In genomic region chr19:6464070-6464873, GRCh38 we compare ENCODE assay signal across 1 cellular context.
TF ChIP-seq lines count a peak whose summit lies in the region.

Gene CRB3, plus strand, starts transcription at chr19:6464271. Its CDS starts 431 bp downstream, at chr19:6464702.

TF ChIP-seq in HepG2, 621 proteins besides CTCF, POLR2A, EP300 and RAD21 (continued from another document and continues in another):
- peak; percentile 38; the same call in 1 of the 2 replicates for TF ChIP-seq NFKB2 (CRISPR knock-in tag; IDR thresholded peaks at IDR 0.05; ENCODE audit: borderline replicate concordance)
- peak; percentile 55 for TF ChIP-seq KAT8 (CRISPR knock-in tag; IDR thresholded peaks at IDR 0.05)
- TF ChIP-seq SPEN (CRISPR knock-in tag; IDR thresholded peaks at IDR 0.05; ENCODE audit: low read depth), result peak; percentile 53; the same call in 1 of the 2 replicates
- TF ChIP-seq BCL6 (CRISPR knock-in tag; IDR thresholded peaks at IDR 0.05), result peak; percentile 9; the same call in 1 of the 2 replicates
- no peak for TF ChIP-seq ZNF792 (CRISPR knock-in tag; IDR thresholded peaks at IDR 0.05)
- TF ChIP-seq FOXJ3 (CRISPR knock-in tag; IDR thresholded peaks at IDR 0.05; ENCODE audit: borderline replicate concordance), result no peak
- TF ChIP-seq ARNT2 (CRISPR knock-in tag; IDR thresholded peaks at IDR 0.05; ENCODE audit: low read depth), result peak; percentile 42
- peak; percentile 49 for TF ChIP-seq ZMYM4 (CRISPR knock-in tag; IDR thresholded peaks at IDR 0.05)
- peak; percentile 33; the same call in 1 of the 2 replicates for TF ChIP-seq MXD1 (CRISPR knock-in tag; IDR thresholded peaks at IDR 0.05)
- no peak for TF ChIP-seq ZXDC (CRISPR knock-in tag; IDR thresholded peaks at IDR 0.05)
- peak; percentile 60 for TF ChIP-seq CBX1 (IDR thresholded peaks at IDR 0.05; ENCODE audit: low read depth)
- no peak for TF ChIP-seq RCOR2 (CRISPR knock-in tag; IDR thresholded peaks at IDR 0.05)
- peak; percentile 19; the same call in 1 of the 2 replicates for TF ChIP-seq LBX2 (CRISPR knock-in tag; IDR thresholded peaks at IDR 0.05; ENCODE audit: borderline replicate concordance)
- no peak for TF ChIP-seq ARNTL (CRISPR knock-in tag; IDR thresholded peaks at IDR 0.05)
- TF ChIP-seq ZNF574 (CRISPR knock-in tag; IDR thresholded peaks at IDR 0.05), result peak; percentile 12; the same call in 1 of the 2 replicates
- peak; percentile 26; the same call in 1 of the 2 replicates for TF ChIP-seq ARID5B (CRISPR knock-in tag; IDR thresholded peaks at IDR 0.05)
- no peak for TF ChIP-seq NFYB (CRISPR knock-in tag; IDR thresholded peaks at IDR 0.05)
- TF ChIP-seq ZNF343 (CRISPR knock-in tag; IDR thresholded peaks at IDR 0.05), result peak; percentile 49; the same call in 1 of the 2 replicates
- TF ChIP-seq KMT2A (CRISPR knock-in tag; IDR thresholded peaks at IDR 0.05), result no peak
- peak; percentile 32; the same call in 1 of the 2 replicates for TF ChIP-seq MYC (CRISPR knock-in tag; IDR thresholded peaks at IDR 0.05; ENCODE audit: borderline replicate concordance)
- no peak for TF ChIP-seq TEAD2 (CRISPR knock-in tag; IDR thresholded peaks at IDR 0.05)
- 0 out of 2 replicates have a peak, but pooled peaks have one; percentile 8 for TF ChIP-seq ZNF503 (CRISPR knock-in tag; IDR thresholded peaks at IDR 0.05)
- peak; percentile 60; the same call in 1 of the 2 replicates for TF ChIP-seq TFE3 (CRISPR knock-in tag; IDR thresholded peaks at IDR 0.05)
- TF ChIP-seq XRCC5 (optimal IDR thresholded peaks at IDR 0.05; ENCODE audit: low read length), result peak; percentile 15
- no peak for TF ChIP-seq ZNF768 (CRISPR knock-in tag; IDR thresholded peaks at IDR 0.05)
- no peak for TF ChIP-seq DBP (CRISPR knock-in tag; IDR thresholded peaks at IDR 0.05; ENCODE audit: not compliant biosample characterization)
- TF ChIP-seq SP5 (CRISPR knock-in tag; IDR thresholded peaks at IDR 0.05; ENCODE audit: borderline replicate concordance, low read depth), result peak; percentile 62
- no peak for TF ChIP-seq ZNF460 (CRISPR knock-in tag; IDR thresholded peaks at IDR 0.05; ENCODE audit: borderline replicate concordance)
- peak; percentile 37; the same call in 1 of the 2 replicates for TF ChIP-seq ZNF33B (CRISPR knock-in tag; IDR thresholded peaks at IDR 0.05)
- no peak for TF ChIP-seq CCAR2 (optimal IDR thresholded peaks at IDR 0.05; ENCODE audit: low read depth, low read length)
- peak; percentile 96 for TF ChIP-seq ZNF142 (CRISPR knock-in tag; IDR thresholded peaks at IDR 0.05)
- peak; percentile 97 for TF ChIP-seq HNF1B (CRISPR knock-in tag; IDR thresholded peaks at IDR 0.05)
- TF ChIP-seq GABPB1 (CRISPR knock-in tag; IDR thresholded peaks at IDR 0.05), result peak; percentile 89
- no peak for TF ChIP-seq NFE2 (CRISPR knock-in tag; IDR thresholded peaks at IDR 0.05)
- no peak for TF ChIP-seq ZNF30 (CRISPR knock-in tag; IDR thresholded peaks at IDR 0.05)
